In genomic region chr3:99808163-99808794, GRCh38 we compare ENCODE assay signal across 8 cellular contexts. TPM values are rescaled to one million over a fixed set of nuclear protein-coding genes. Genes with fewer than 3 reads are reported as not detected.
A peak's percentile ranks its signal among the peaks of the same experiment; 100 is the strongest.
DNase-seq lines count a peak whose midpoint lies in the region; ATAC-seq, FAIRE-seq and TF ChIP-seq lines count a peak whose summit lies in the region.

No MANE protein-coding gene starts in this region.

- TF ChIP-seq CTCF in D721Med (IDR thresholded peaks at IDR 0.05; ENCODE audit: insufficient read depth, missing control alignments) (peak; percentile 59), Loucy (conservative IDR thresholded peaks at IDR 0.05; ENCODE audit: low read length) (peak; percentile 90)

- H3K27me3 ChIP-seq in Loucy (ENCODE audit: insufficient read depth, low read length, poor library complexity, severe bottlenecking), result no peaks in the 10 kb centered on the region

- no peaks in the 10 kb centered on the region for H4K20me1 ChIP-seq in Loucy (ENCODE audit: insufficient read depth, low read length, poor library complexity, severe bottlenecking)

- no peaks in the 10 kb centered on the region for H3F3A ChIP-seq in Loucy (ENCODE audit: low read depth)

- H3K4me3 ChIP-seq in Loucy (ENCODE audit: low read length, poor library complexity, severe bottlenecking), result no peak overlapping the region

- H3K9ac ChIP-seq in Loucy (ENCODE audit: low read depth, low read length, poor library complexity, severe bottlenecking), result no peak overlapping the region

- H3K79me2 ChIP-seq in Loucy (ENCODE audit: insufficient read depth, low read length), result no peaks in the 10 kb centered on the region

- DNase-seq in D721Med (ENCODE audit: insufficient read length, low spot score), result no peak
- peak; percentile 54 to 57 for DNase-seq in SHP77 (lab: John Stamatoyannopoulos, UW)
- DNase-seq in cerebellar cortex (ENCODE audit: low spot score), result peak; percentile 55
- DNase-seq in left lobe of liver (ENCODE audit: low spot score), result no peak
- DNase-seq in superior temporal gyrus (ENCODE audit: extremely low spot score), result peak; percentile 56

- no peaks in the 10 kb centered on the region for H3K9me2 ChIP-seq in Loucy (replicated peaks; ENCODE audit: low read depth, low read length)

- no peaks in the 10 kb centered on the region for H3K36me3 ChIP-seq in Loucy (ENCODE audit: insufficient read depth, low read length)

- ATAC-seq in GM19397 (IDR thresholded peaks at IDR 0.05; ENCODE audit: unreplicated experiment) (peak; percentile 62), left lobe of liver (peak; percentile 93), HG02623 (IDR thresholded peaks at IDR 0.05; ENCODE audit: unreplicated experiment) (no peak)

- no peak overlapping the region for H3K4me2 ChIP-seq in Loucy (ENCODE audit: low read depth, low read length, poor library complexity, severe bottlenecking)

- no peaks in the 10 kb centered on the region for H3K4me1 ChIP-seq in Loucy (ENCODE audit: insufficient read depth, low read length, poor library complexity, severe bottlenecking)

- peaks cover 12% of the 10 kb centered on the region; the same call in 1 of the 2 replicates for H3K9me3 ChIP-seq in Loucy (ENCODE audit: insufficient read depth, low read depth, low read length)

- FAIRE-seq in D721Med (lab: Jason Lieb, UNC), result no peak

- 0 out of 2 replicates have a peak overlapping the region, but pooled peaks have one; percentile 47 for H2AFZ ChIP-seq in Loucy (ENCODE audit: low read length)

RNA-seq across cellular contexts. Expression of gene CMSS1, which starts 9.4 kb away (rescaled TPM):
- 9.7 TPM for total RNA-seq in left lobe of liver

Comparison
In these comparisons a context has a peak if more than half of its experiments do, and no peak if none do; other contexts are left out.
1. DNase-seq: peak in SHP77 (2 of 2), cerebellar cortex (single experiment) and superior temporal gyrus (single experiment); none in D721Med (single experiment) and left lobe of liver (single experiment).